8 cellular contexts compared by ENCODE assay signal in genomic region chr6:3455121-3455489, GRCh38. TPM values are rescaled to one million over a fixed set of nuclear protein-coding genes. Genes with fewer than 3 reads are reported as not detected.
DNase-seq lines count a peak whose midpoint lies in the region; ATAC-seq and TF ChIP-seq lines count a peak whose summit lies in the region.

No MANE protein-coding gene starts in this region.

- H3K36me3 ChIP-seq in KMS-11 (ENCODE audit: insufficient read depth) (no peaks in the 10 kb centered on the region), Karpas-422 (ENCODE audit: insufficient read depth, low read length) (no peaks in the 10 kb centered on the region)

- H3K4me3 ChIP-seq in KMS-11 (IDR thresholded peaks at IDR 0.05; ENCODE audit: insufficient read depth, low read depth, low read length), result no peak overlapping the region
- H3K4me3 ChIP-seq in right cardiac atrium (ENCODE audit: low read length), result peak overlapping the region; percentile 95
- H3K4me3 ChIP-seq in Karpas-422 (ENCODE audit: low read length), result no peak overlapping the region

- no peaks in the 10 kb centered on the region for H3K36me3 Mint-ChIP-seq in chondrocyte (ENCODE audit: low read depth)

- H3K79me2 ChIP-seq in KMS-11 (ENCODE audit: insufficient read depth, low read depth), result peaks cover 5% of the 10 kb centered on the region; the same call in 1 of the 2 replicates
- H3K79me2 ChIP-seq in Karpas-422 (ENCODE audit: low read length), result no peaks in the 10 kb centered on the region

- H3K4me3 Mint-ChIP-seq in chondrocyte (ENCODE audit: unreplicated experiment), result no peak overlapping the region

- DNase-seq in activated T-cell treated with anti-CD3 and anti-CD28 coated beads for 4 hours, result peak; percentile 31
- no peak for DNase-seq in right cardiac atrium
- peak; percentile 28 for DNase-seq in stimulated activated CD4-positive, alpha-beta T cell treated with anti-CD3 and anti-CD28 coated beads, Interleukin-12 subunit alpha, Interleukin-12 subunit beta, amount 100 ng/mL, for 4 hours
- no peak for DNase-seq in Karpas-422
- DNase-seq in chondrocyte (ENCODE audit: low spot score), result no peak

- ATAC-seq in right cardiac atrium (peak in 1 of 2 donors; percentile 10), HG02981 (IDR thresholded peaks at IDR 0.05; ENCODE audit: unreplicated experiment) (no peak), HG03354 (IDR thresholded peaks at IDR 0.05; ENCODE audit: poor library complexity, severe bottlenecking, unreplicated experiment) (no peak)

- H3K4me2 ChIP-seq in KMS-11 (peak overlapping the region; percentile 88), Karpas-422 (ENCODE audit: low read depth, low read length, poor library complexity, severe bottlenecking) (no peak overlapping the region)

- H3K27ac ChIP-seq in KMS-11, result no peak overlapping the region
- no peak overlapping the region for H3K27ac ChIP-seq in right cardiac atrium (ENCODE audit: low read length)
- H3K27ac ChIP-seq in Karpas-422 (ENCODE audit: low read length), result no peak overlapping the region

- no peaks in the 10 kb centered on the region for H3K9me3 ChIP-seq in right cardiac atrium (ENCODE audit: control insufficient read depth, low read length)
- H3K9me3 ChIP-seq in Karpas-422 (ENCODE audit: low read length), result no peaks in the 10 kb centered on the region

- peaks cover 18% of the 10 kb centered on the region for H3K4me1 ChIP-seq in KMS-11 (ENCODE audit: low read depth, poor library complexity, severe bottlenecking)
- peaks cover 2% of the 10 kb centered on the region for H3K4me1 ChIP-seq in right cardiac atrium (ENCODE audit: control insufficient read depth, insufficient read depth, low read length)
- H3K4me1 ChIP-seq in Karpas-422 (ENCODE audit: low read length), result no peaks in the 10 kb centered on the region

- no peaks in the 10 kb centered on the region for H3K27me3 Mint-ChIP-seq in chondrocyte (ENCODE audit: low read depth)

- H3K27me3 ChIP-seq in KMS-11 (ENCODE audit: insufficient read depth, low read depth), result no peaks in the 10 kb centered on the region
- no peaks in the 10 kb centered on the region for H3K27me3 ChIP-seq in right cardiac atrium (ENCODE audit: control insufficient read depth, insufficient read depth)
- no peaks in the 10 kb centered on the region for H3K27me3 ChIP-seq in Karpas-422 (ENCODE audit: low read length)

- WGBS in right cardiac atrium, result 63% methylated on average over 9 of the region's 9 CpGs

- no peaks in the 10 kb centered on the region for H3K9me3 Mint-ChIP-seq in chondrocyte (ENCODE audit: low read depth)

- peak overlapping the region; percentile 28; the same call in 1 of the 2 replicates for H2AFZ ChIP-seq in KMS-11 (ENCODE audit: low read depth)
- H2AFZ ChIP-seq in Karpas-422 (ENCODE audit: low read length), result no peak overlapping the region

- no peak overlapping the region for H3K27ac Mint-ChIP-seq in chondrocyte (ENCODE audit: unreplicated experiment)

- TF ChIP-seq CTCF in KMS-11 (conservative IDR thresholded peaks at IDR 0.05; ENCODE audit: low read depth, low read length) (no peak), chondrocyte (IDR thresholded peaks at IDR 0.05) (no peak)

- H3K4me1 Mint-ChIP-seq in chondrocyte (ENCODE audit: low read depth), result peaks cover 18% of the 10 kb centered on the region

- H4K20me1 ChIP-seq in KMS-11 (ENCODE audit: insufficient read depth) (no peaks in the 10 kb centered on the region), Karpas-422 (ENCODE audit: insufficient read depth, low read depth, low read length) (no peaks in the 10 kb centered on the region)

- H3K9ac ChIP-seq in KMS-11 (peak overlapping the region; percentile 35; the same call in 1 of the 2 replicates), Karpas-422 (ENCODE audit: low read length) (no peak overlapping the region)

- no peaks in the 10 kb centered on the region for H3K9me2 ChIP-seq in Karpas-422 (replicated peaks; ENCODE audit: insufficient read depth, low read length)

- intact Hi-C loops in right cardiac atrium (cut with DNase I), result loop anchor here in 2 of 4 donors (5.0 to 10.0 kb wide), 2 partner anchors 170 to 173 kb away; no protein-coding TSS in a partner anchor

RNA-seq across cellular contexts. Expression of gene SLC22A23, which starts 1.7 kb away (rescaled TPM):
- total RNA-seq in right cardiac atrium (1 to 10 TPM; 2.8 to 6.4 (median 3.3) TPM), chondrocyte (10.9 to 36.4 TPM (median 35.8 TPM) in 3 replicates)
- polyA plus RNA-seq in right cardiac atrium, result 2.3 TPM
- not detected in 2 replicates for total RNA-seq in Karpas-422 (2014; rRNA removed; shearing (Covaris generic); ENCODE audit: low replicate concordance)

Comparison
In these comparisons a context has a peak if more than half of its experiments do, and no peak if none do; other contexts are left out.
1. DNase-seq: peak in activated T-cell treated with anti-CD3 and anti-CD28 coated beads for 4 hours (single experiment) and stimulated activated CD4-positive, alpha-beta T cell treated with anti-CD3 and anti-CD28 coated beads, Interleukin-12 subunit alpha, Interleukin-12 subunit beta, amount 100 ng/mL, for 4 hours (single experiment); none in right cardiac atrium (0 of 3), Karpas-422 (single experiment) and chondrocyte (single experiment).